ENCODE assay signal across 1 cellular context in the genomic region with DNA sequence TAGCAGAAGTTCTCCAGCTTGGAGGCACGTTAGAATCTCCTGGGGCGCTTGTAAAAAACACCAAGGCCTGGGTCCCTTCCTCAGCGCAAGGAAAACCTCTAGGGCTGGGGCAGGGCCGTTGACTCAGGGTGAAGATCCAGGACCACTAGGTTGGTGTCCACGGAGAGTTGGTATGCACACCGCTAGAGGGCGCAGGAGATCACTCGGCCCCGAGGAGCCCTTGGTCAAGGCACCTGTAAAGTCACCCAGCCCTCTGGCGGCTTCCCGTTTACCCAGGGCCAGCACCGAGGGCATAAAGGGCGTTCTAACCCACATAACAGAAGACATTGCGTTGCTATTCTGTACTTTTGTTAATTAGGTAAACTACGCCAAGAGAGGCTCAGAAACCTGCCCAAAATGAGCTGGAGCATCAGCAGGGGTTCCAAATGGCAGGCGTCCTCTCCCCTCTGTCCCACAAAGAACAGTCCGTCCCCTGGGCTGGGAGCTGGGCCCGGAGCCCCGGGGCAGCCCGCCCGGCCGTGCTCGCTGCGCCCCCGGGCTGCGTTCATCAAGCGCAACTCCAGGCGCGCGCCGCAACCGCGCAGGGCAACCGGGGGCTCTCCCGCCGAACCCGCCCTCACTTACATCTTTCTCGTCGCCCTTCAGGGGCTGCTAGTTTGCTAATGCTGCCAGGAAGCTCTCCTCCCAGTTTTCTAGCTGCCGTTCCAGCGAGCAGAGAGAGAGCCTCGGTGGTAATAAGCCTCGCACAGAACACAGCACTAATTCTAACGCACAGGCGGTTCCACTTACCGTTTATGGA.
TF ChIP-seq lines count a peak whose summit lies in the region.

No MANE protein-coding gene starts in this region.

TF ChIP-seq in HEK293, 187 proteins besides CTCF, POLR2A, EP300 and RAD21 (continued from another document):
- TF ChIP-seq, protein P1, sequence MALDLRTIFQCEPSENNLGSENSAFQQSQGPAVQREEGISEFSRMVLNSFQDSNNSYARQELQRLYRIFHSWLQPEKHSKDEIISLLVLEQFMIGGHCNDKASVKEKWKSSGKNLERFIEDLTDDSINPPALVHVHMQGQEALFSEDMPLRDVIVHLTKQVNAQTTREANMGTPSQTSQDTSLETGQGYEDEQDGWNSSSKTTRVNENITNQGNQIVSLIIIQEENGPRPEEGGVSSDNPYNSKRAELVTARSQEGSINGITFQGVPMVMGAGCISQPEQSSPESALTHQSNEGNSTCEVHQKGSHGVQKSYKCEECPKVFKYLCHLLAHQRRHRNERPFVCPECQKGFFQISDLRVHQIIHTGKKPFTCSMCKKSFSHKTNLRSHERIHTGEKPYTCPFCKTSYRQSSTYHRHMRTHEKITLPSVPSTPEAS (tag by site-specific recombination; IDR thresholded peaks at IDR 0.05) = no peak
- TF ChIP-seq ZNF341 (tag by site-specific recombination; IDR thresholded peaks at IDR 0.05; ENCODE audit: low read depth) = peak; percentile 20; the same call in 1 of the 2 replicates
- TF ChIP-seq ZNF112 (tag by site-specific recombination; IDR thresholded peaks at IDR 0.05) = no peak
- TF ChIP-seq, protein P2, sequence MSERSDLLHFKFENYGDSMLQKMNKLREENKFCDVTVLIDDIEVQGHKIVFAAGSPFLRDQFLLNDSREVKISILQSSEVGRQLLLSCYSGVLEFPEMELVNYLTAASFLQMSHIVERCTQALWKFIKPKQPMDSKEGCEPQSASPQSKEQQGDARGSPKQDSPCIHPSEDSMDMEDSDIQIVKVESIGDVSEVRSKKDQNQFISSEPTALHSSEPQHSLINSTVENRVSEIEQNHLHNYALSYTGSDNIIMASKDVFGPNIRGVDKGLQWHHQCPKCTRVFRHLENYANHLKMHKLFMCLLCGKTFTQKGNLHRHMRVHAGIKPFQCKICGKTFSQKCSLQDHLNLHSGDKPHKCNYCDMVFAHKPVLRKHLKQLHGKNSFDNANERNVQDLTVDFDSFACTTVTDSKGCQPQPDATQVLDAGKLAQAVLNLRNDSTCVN (tag by site-specific recombination; optimal IDR thresholded peaks at IDR 0.05) = peak; percentile 38
- TF ChIP-seq ZNF184 (tag by site-specific recombination; IDR thresholded peaks at IDR 0.05) = no peak
